ENCODE assay signal across 1 cellular context in genomic region chr6:100979269-100979668, GRCh38.
TF ChIP-seq lines count a peak whose summit lies in the region.

No MANE protein-coding gene starts in this region.

TF ChIP-seq in GM23338, 12 proteins besides CTCF, POLR2A, EP300 and RAD21 (continued from another document):
- TF ChIP-seq REST (IDR thresholded peaks at IDR 0.05; ENCODE audit: unreplicated experiment): no peak
- no peak for TF ChIP-seq ZNF331 (CRISPR knock-in tag; IDR thresholded peaks at IDR 0.05; ENCODE audit: low read depth)
- TF ChIP-seq CREB1 (CRISPR knock-in tag; IDR thresholded peaks at IDR 0.05; ENCODE audit: low read depth): no peak
- TF ChIP-seq ZNF114 (CRISPR knock-in tag; IDR thresholded peaks at IDR 0.05): no peak
- TF ChIP-seq EZH2phosphoT487 (IDR thresholded peaks at IDR 0.05; ENCODE audit: unreplicated experiment): no peak
TF ChIP-seq in GM23338: peak in this region for 0.
